In genomic region chr21:45019887-45020537, GRCh38 we compare ENCODE assay signal across 14 cellular contexts. TPM values are rescaled to one million over a fixed set of nuclear protein-coding genes. Genes with fewer than 3 reads are reported as not detected.
DNase-seq lines count a peak whose midpoint lies in the region; ATAC-seq and TF ChIP-seq lines count a peak whose summit lies in the region.
"Had no signal": no experiment of that assay in that cellular context is flagged by ENCODE, and none has a peak within 500 bp of the region (broad histone marks: within the 10 kb centered on the region; RNA-seq: fewer than 3 reads in every experiment).

No MANE protein-coding gene starts in this region.

- H3K27me3 ChIP-seq in gastroesophageal sphincter = no peaks in the 10 kb centered on the region
- H3K27me3 ChIP-seq in neural progenitor cell = peaks cover 59% of the 10 kb centered on the region
- peaks cover 9% of the 10 kb centered on the region for H3K27me3 ChIP-seq in upper lobe of right lung
- H3K27me3 ChIP-seq: adrenal gland, gastrocnemius medialis, MG63, testis had no signal

- H3K9me3 ChIP-seq in gastroesophageal sphincter (no peaks in the 10 kb centered on the region), neural progenitor cell (ENCODE audit: low read depth) (no peaks in the 10 kb centered on the region), upper lobe of right lung (no peaks in the 10 kb centered on the region)
- H3K9me3 ChIP-seq: gastrocnemius medialis, testis had no signal

- no peak overlapping the region for H3K27ac Mint-ChIP-seq in activated naive CD8-positive, alpha-beta T cell treated with anti-CD3 and anti-CD28 coated beads, Interleukin-2, amount 10 ng/mL, durations not matched to agents 7 days and 5 days
- H3K27ac Mint-ChIP-seq in activated naive CD8-positive, alpha-beta T cell treated with anti-CD3 and anti-CD28 coated beads, Interleukin-2, amount 50 U/mL, for 24 hours = no peak overlapping the region
- H3K27ac Mint-ChIP-seq in neural progenitor cell = no peak overlapping the region

- no peak for TF ChIP-seq EP300 in gastroesophageal sphincter (IDR thresholded peaks at IDR 0.05)

- H3K4me3 ChIP-seq in gastroesophageal sphincter (no peak overlapping the region), neural progenitor cell (no peak overlapping the region), upper lobe of right lung (no peak overlapping the region)
- H3K4me3 ChIP-seq: adrenal gland, MG63 had no signal

- H3K4me1 ChIP-seq in gastroesophageal sphincter = peaks cover 0 to 43% (median 8%) of the 10 kb centered on the region in 3 donors
- peaks cover 9% of the 10 kb centered on the region for H3K4me1 ChIP-seq in neural progenitor cell
- no peaks in the 10 kb centered on the region for H3K4me1 ChIP-seq in upper lobe of right lung
- H3K4me1 ChIP-seq: testis had no signal

- no peak overlapping the region for H3K9ac ChIP-seq in neural progenitor cell

- H3K79me2 ChIP-seq in neural progenitor cell (ENCODE audit: low read depth) = no peaks in the 10 kb centered on the region

- peak overlapping the region in 3 of 4 donors; percentile 74 to 88 (median 84) for H3K27ac ChIP-seq in gastroesophageal sphincter
- H3K27ac ChIP-seq in neural progenitor cell = no peak overlapping the region
- H3K27ac ChIP-seq in upper lobe of right lung = no peak overlapping the region
- H3K27ac ChIP-seq: testis had no signal

- H3F3A ChIP-seq in neural progenitor cell (ENCODE audit: low read depth) = peaks cover 22% of the 10 kb centered on the region

- no peak overlapping the region for H2AFZ ChIP-seq in neural progenitor cell (replicated peaks)

- POLR2A ChIA-PET in activated naive CD8-positive, alpha-beta T cell treated with anti-CD3 and anti-CD28 coated beads, Interleukin-2, amount 10 ng/mL, durations not matched to agents 7 days and 5 days (lab: Charles Lee) = no interaction called here

- intact Hi-C loops in upper lobe of right lung (cut with DNase I) = no loop called here

- TF ChIP-seq CTCF in gastroesophageal sphincter (IDR thresholded peaks at IDR 0.05) (no peak), neural progenitor cell (IDR thresholded peaks at IDR 0.05) (no peak), upper lobe of right lung (IDR thresholded peaks at IDR 0.05) (no peak)

- H3K4me3 Mint-ChIP-seq in activated naive CD8-positive, alpha-beta T cell treated with anti-CD3 and anti-CD28 coated beads, Interleukin-2, amount 10 ng/mL, durations not matched to agents 7 days and 5 days = no peak overlapping the region
- no peak overlapping the region for H3K4me3 Mint-ChIP-seq in activated naive CD8-positive, alpha-beta T cell treated with anti-CD3 and anti-CD28 coated beads, Interleukin-2, amount 50 U/mL, for 24 hours
- H3K4me3 Mint-ChIP-seq in neural progenitor cell = peak overlapping the region; percentile 72

- no peak for ATAC-seq in activated naive CD8-positive, alpha-beta T cell treated with anti-CD3 and anti-CD28 coated beads, Interleukin-2, amount 10 ng/mL, durations not matched to agents 7 days and 5 days (ENCODE audit: low read depth)
- no peak for ATAC-seq in activated naive CD8-positive, alpha-beta T cell treated with anti-CD3 and anti-CD28 coated beads, Interleukin-2, amount 50 U/mL, for 24 hours
- ATAC-seq in gastroesophageal sphincter (no peak), upper lobe of right lung (no peak), HG02678 (IDR thresholded peaks at IDR 0.05; ENCODE audit: unreplicated experiment) (no peak)

- 60 to 95% methylated on average over 2 to 4 of the region's 19 CpGs for WGBS in gastroesophageal sphincter (ENCODE audit: low coverage in 1 of 2), 2 donors

- no peaks in the 10 kb centered on the region for H4K20me1 ChIP-seq in neural progenitor cell (ENCODE audit: low read depth)

- no peaks in the 10 kb centered on the region for H3K36me3 ChIP-seq in gastroesophageal sphincter
- no peaks in the 10 kb centered on the region for H3K36me3 ChIP-seq in neural progenitor cell
- H3K36me3 ChIP-seq in upper lobe of right lung = no peaks in the 10 kb centered on the region
- H3K36me3 ChIP-seq: adrenal gland, gastrocnemius medialis, MG63 had no signal

- H3K36me3 Mint-ChIP-seq in activated naive CD8-positive, alpha-beta T cell treated with anti-CD3 and anti-CD28 coated beads, Interleukin-2, amount 10 ng/mL, durations not matched to agents 7 days and 5 days = peaks cover 8% of the 10 kb centered on the region
- no peaks in the 10 kb centered on the region for H3K36me3 Mint-ChIP-seq in activated naive CD8-positive, alpha-beta T cell treated with anti-CD3 and anti-CD28 coated beads, Interleukin-2, amount 50 U/mL, for 24 hours (ENCODE audit: low read depth)
- peaks cover 3% of the 10 kb centered on the region for H3K36me3 Mint-ChIP-seq in neural progenitor cell

- peaks cover 4% of the 10 kb centered on the region for H3K4me1 Mint-ChIP-seq in activated naive CD8-positive, alpha-beta T cell treated with anti-CD3 and anti-CD28 coated beads, Interleukin-2, amount 10 ng/mL, durations not matched to agents 7 days and 5 days
- H3K4me1 Mint-ChIP-seq in activated naive CD8-positive, alpha-beta T cell treated with anti-CD3 and anti-CD28 coated beads, Interleukin-2, amount 50 U/mL, for 24 hours = peaks cover 6% of the 10 kb centered on the region
- peaks cover 54% of the 10 kb centered on the region for H3K4me1 Mint-ChIP-seq in neural progenitor cell

- peak; percentile 25 for DNase-seq in activated naive CD8-positive, alpha-beta T cell treated with anti-CD3 and anti-CD28 coated beads, Interleukin-2, amount 10 ng/mL, durations not matched to agents 7 days and 5 days
- DNase-seq in activated naive CD8-positive, alpha-beta T cell treated with anti-CD3 and anti-CD28 coated beads, Interleukin-2, amount 50 U/mL, for 24 hours = no peak
- no peak for DNase-seq in neural progenitor cell (ENCODE audit: low spot score)
- DNase-seq in upper lobe of right lung = peak; percentile 61
- no peak for DNase-seq in NCI-H2227 (lab: John Stamatoyannopoulos, UW; ENCODE audit: unreplicated experiment)
- DNase-seq in NCI-H1436 (lab: John Stamatoyannopoulos, UW) = no peak
- DNase-seq: mesendoderm, MG63, NCI-H187 treated with DMSO at 0.1 percent for 48 hours, testis had no signal

- no peak overlapping the region for H3K4me2 ChIP-seq in neural progenitor cell

- H3K27me3 Mint-ChIP-seq in activated naive CD8-positive, alpha-beta T cell treated with anti-CD3 and anti-CD28 coated beads, Interleukin-2, amount 10 ng/mL, durations not matched to agents 7 days and 5 days = peaks cover 40% of the 10 kb centered on the region
- H3K27me3 Mint-ChIP-seq in activated naive CD8-positive, alpha-beta T cell treated with anti-CD3 and anti-CD28 coated beads, Interleukin-2, amount 50 U/mL, for 24 hours = peaks cover 30% of the 10 kb centered on the region
- peaks cover 41% of the 10 kb centered on the region for H3K27me3 Mint-ChIP-seq in neural progenitor cell (ENCODE audit: insufficient read depth, low read depth)

- no peak for TF ChIP-seq POLR2A in gastroesophageal sphincter (IDR thresholded peaks at IDR 0.05)

- H3K9me3 Mint-ChIP-seq in activated naive CD8-positive, alpha-beta T cell treated with anti-CD3 and anti-CD28 coated beads, Interleukin-2, amount 10 ng/mL, durations not matched to agents 7 days and 5 days = peaks cover 7% of the 10 kb centered on the region
- H3K9me3 Mint-ChIP-seq in activated naive CD8-positive, alpha-beta T cell treated with anti-CD3 and anti-CD28 coated beads, Interleukin-2, amount 50 U/mL, for 24 hours = peaks cover 11% of the 10 kb centered on the region
- H3K9me3 Mint-ChIP-seq in neural progenitor cell = peaks cover 24% of the 10 kb centered on the region

RNA-seq across cellular contexts. Expression of gene ADARB1, which starts 54.4 kb away (rescaled TPM):
- 10 to 100 TPM; 48.3 to 48.4 TPM for total RNA-seq in activated naive CD8-positive, alpha-beta T cell treated with anti-CD3 and anti-CD28 coated beads, Interleukin-2, amount 10 ng/mL, durations not matched to agents 7 days and 5 days
- total RNA-seq in gastroesophageal sphincter (100 to 1,000 TPM; 136 to 228 (median 181) TPM), neural progenitor cell (ENCODE audit: low replicate concordance) (5.1 and 8.4 TPM in 2 replicates), upper lobe of right lung (73.6 TPM)

Comparison
In these comparisons a context has a peak if more than half of its experiments do, and no peak if none do; other contexts are left out.
1. DNase-seq: peak in activated naive CD8-positive, alpha-beta T cell treated with anti-CD3 and anti-CD28 coated beads, Interleukin-2, amount 10 ng/mL, durations not matched to agents 7 days and 5 days (single experiment) and upper lobe of right lung (single experiment); none in activated naive CD8-positive, alpha-beta T cell treated with anti-CD3 and anti-CD28 coated beads, Interleukin-2, amount 50 U/mL, for 24 hours (single experiment), neural progenitor cell (single experiment), NCI-H2227 (single experiment) and NCI-H1436 (single experiment).
2. H3K27ac ChIP-seq: peak in gastroesophageal sphincter (3 of 4); none in neural progenitor cell (single experiment) and upper lobe of right lung (single experiment).